1 cellular context compared by ENCODE assay signal in genomic region chr1:233636503-233636877, GRCh38.
TF ChIP-seq lines count a peak whose summit lies in the region.

No MANE protein-coding gene starts in this region.

TF ChIP-seq in HEK293, 187 proteins besides CTCF, POLR2A, EP300 and RAD21 (continued from another document):
- TF ChIP-seq KLF17 (tag by site-specific recombination; IDR thresholded peaks at IDR 0.05) (no peak), ZNF274 (IDR thresholded peaks at IDR 0.05; ENCODE audit: low read length) (no peak), ZNF274 (tag by site-specific recombination; IDR thresholded peaks at IDR 0.05; ENCODE audit: borderline replicate concordance) (no peak), SCRT1 (tag by site-specific recombination; IDR thresholded peaks at IDR 0.05; ENCODE audit: borderline replicate concordance) (peak; percentile 29; the same call in 1 of the 2 replicates), ZNF624 (tag by site-specific recombination; IDR thresholded peaks at IDR 0.05) (no peak), ZFP69B (tag by site-specific recombination; IDR thresholded peaks at IDR 0.05) (no peak), ZNF362 (tag by site-specific recombination; IDR thresholded peaks at IDR 0.05) (0 out of 2 replicates have a peak, but pooled peaks have one; percentile 42), ZNF843 (tag by site-specific recombination; IDR thresholded peaks at IDR 0.05) (no peak), SP2 (tag by site-specific recombination; IDR thresholded peaks at IDR 0.05) (no peak), ZFP3 (tag by site-specific recombination; IDR thresholded peaks at IDR 0.05; ENCODE audit: low read depth) (no peak)
